In genomic region chr4:2411786-2412510, GRCh38 we compare ENCODE assay signal across 8 cellular contexts. TPM values are rescaled to one million over a fixed set of nuclear protein-coding genes. Genes with fewer than 3 reads are reported as not detected.
A peak's percentile ranks its signal among the peaks of the same experiment; 100 is the strongest.
DNase-seq lines count a peak whose midpoint lies in the region; ATAC-seq lines count a peak whose summit lies in the region.

No MANE protein-coding gene starts in this region.

- no peak overlapping the region for H4K91ac ChIP-seq in trophoblast cell (ENCODE audit: low read depth, low read length)

- POLR2A ChIA-PET in T-cell (lab: Charles Lee), result interaction anchor here in 1 of 2 donors (0.5 to 1.9 kb wide), 9 partner anchors 10 to 150 kb away, joined by 3 to 13 read pairs (median 5); partner anchors contain the start of genes FAM193A, MXD4 and RNF4

- no peak overlapping the region for H3K23ac ChIP-seq in trophoblast cell (ENCODE audit: low read length)

- ATAC-seq in GM21717 (IDR thresholded peaks at IDR 0.05; ENCODE audit: unreplicated experiment) (peak; percentile 29), T-cell (replicated peaks in 1 of 4) (no peak)
- ATAC-seq in effector memory CD8-positive, alpha-beta T cell (replicated peaks), result no peak
- ATAC-seq in stimulated activated naive B cell treated with anti-CD40 and anti-IgM and Interleukin-4, amounts not matched to agents 10 μg/mL and 1 μg/mL and 100 μg/mL, for 72 hours (replicated peaks), result peak; percentile 58 to 67

- H3K4me2 ChIP-seq in trophoblast cell (ENCODE audit: low read length), result no peak overlapping the region

- H3K4me1 ChIP-seq in trophoblast cell (ENCODE audit: control insufficient read depth in 1 of 2, insufficient read depth in 2 of 2, low read length in 2 of 2), result peaks cover 7 to 9% of the 10 kb centered on the region in 2 experiments

- DNase-seq in T-cell, result no peak
- DNase-seq in effector memory CD8-positive, alpha-beta T cell, result peak in 1 of 3 experiments; percentile 20
- DNase-seq in stimulated activated naive B cell treated with anti-CD40 and anti-IgM and Interleukin-4, amounts not matched to agents 10 μg/mL and 1 μg/mL and 100 μg/mL, for 72 hours, result peak; percentile 54
- no peak for DNase-seq in trophoblast cell
- DNase-seq in hepatic stellate cell (ENCODE audit: low spot score), result no peak
- no peak for DNase-seq in Kasumi-1 (lab: John Stamatoyannopoulos, UW)
- no peak for DNase-seq in DMS114 treated with DMSO at 0.1 percent for 48 hours (lab: John Stamatoyannopoulos, UW; ENCODE audit: unreplicated experiment)

- CTCF ChIA-PET in T-cell (lab: Charles Lee), result interaction anchor here in 1 of 2 donors (0.7 to 2.5 kb wide), 12 partner anchors 10 to 192 kb away, joined by 3 to 17 read pairs (median 4); partner anchors contain the start of genes HAUS3, POLN and RNF4

- no peak overlapping the region for H2BK5ac ChIP-seq in trophoblast cell (ENCODE audit: low read depth, low read length, poor library complexity)

- H2AK5ac ChIP-seq in trophoblast cell (ENCODE audit: low read length), result no peak overlapping the region

- no peaks in the 10 kb centered on the region for H3K79me2 ChIP-seq in trophoblast cell (ENCODE audit: control insufficient read depth, insufficient read depth, low read length, poor library complexity)

- H3K9ac ChIP-seq in trophoblast cell (ENCODE audit: low read length), result no peak overlapping the region

- no peaks in the 10 kb centered on the region for H3K36me3 Mint-ChIP-seq in T-cell
- peaks cover 68% of the 10 kb centered on the region for H3K36me3 Mint-ChIP-seq in effector memory CD8-positive, alpha-beta T cell (ENCODE audit: insufficient read depth)
- H3K36me3 Mint-ChIP-seq in stimulated activated naive B cell treated with anti-CD40 and anti-IgM and Interleukin-4, amounts not matched to agents 10 μg/mL and 1 μg/mL and 100 μg/mL, for 72 hours, result no peaks in the 10 kb centered on the region

- H2BK12ac ChIP-seq in trophoblast cell (ENCODE audit: low read length), result no peak overlapping the region

- no peak overlapping the region for H2BK120ac ChIP-seq in trophoblast cell (ENCODE audit: insufficient read depth, low read length, poor library complexity)

- H3K4me3 ChIP-seq in trophoblast cell (ENCODE audit: low read depth, low read length), result no peak overlapping the region

- no peak overlapping the region for H3K14ac ChIP-seq in trophoblast cell (ENCODE audit: low read length)

- H3K27me3 Mint-ChIP-seq in T-cell, result peaks cover 3 to 4% of the 10 kb centered on the region in 2 donors
- no peaks in the 10 kb centered on the region for H3K27me3 Mint-ChIP-seq in effector memory CD8-positive, alpha-beta T cell
- peaks cover 47 to 56% of the 10 kb centered on the region in 2 donors for H3K27me3 Mint-ChIP-seq in stimulated activated naive B cell treated with anti-CD40 and anti-IgM and Interleukin-4, amounts not matched to agents 10 μg/mL and 1 μg/mL and 100 μg/mL, for 72 hours

- no peak overlapping the region for H3K27ac ChIP-seq in trophoblast cell (ENCODE audit: low read depth, low read length)

- H3K9me3 ChIP-seq in trophoblast cell (ENCODE audit: insufficient read depth, low read depth, low read length), result peaks cover 5% of the 10 kb centered on the region

- no peak overlapping the region for H3K4ac ChIP-seq in trophoblast cell (ENCODE audit: low read depth, low read length)

- peak overlapping the region; percentile 69 to 85 (median 78) for H3K4me3 Mint-ChIP-seq in T-cell
- H3K4me3 Mint-ChIP-seq in effector memory CD8-positive, alpha-beta T cell, result peak overlapping the region; percentile 86
- peak overlapping the region; percentile 73 to 76 for H3K4me3 Mint-ChIP-seq in stimulated activated naive B cell treated with anti-CD40 and anti-IgM and Interleukin-4, amounts not matched to agents 10 μg/mL and 1 μg/mL and 100 μg/mL, for 72 hours

- no peak overlapping the region for H3K18ac ChIP-seq in trophoblast cell (ENCODE audit: low read length)

- H3K27ac Mint-ChIP-seq in T-cell, result peak overlapping the region; percentile 91 to 95
- peak overlapping the region; percentile 99 for H3K27ac Mint-ChIP-seq in effector memory CD8-positive, alpha-beta T cell
- H3K27ac Mint-ChIP-seq in stimulated activated naive B cell treated with anti-CD40 and anti-IgM and Interleukin-4, amounts not matched to agents 10 μg/mL and 1 μg/mL and 100 μg/mL, for 72 hours, result peak overlapping the region; percentile 92

- no peaks in the 10 kb centered on the region for H3K79me1 ChIP-seq in trophoblast cell (ENCODE audit: low read length)

- no peaks in the 10 kb centered on the region for H3K36me3 ChIP-seq in trophoblast cell (ENCODE audit: control insufficient read depth in 1 of 2, insufficient read depth in 2 of 2, low read length in 2 of 2)

- H4K8ac ChIP-seq in trophoblast cell (ENCODE audit: low read depth, low read length), result no peak overlapping the region

- H3K27me3 ChIP-seq in trophoblast cell (ENCODE audit: insufficient read depth, low read length), result peaks cover 16% of the 10 kb centered on the region

- WGBS in trophoblast cell (ENCODE audit: extremely low coverage, insufficient coverage, insufficient read length), result no CpG with 5 or more reads among the region's 14 CpGs

- H4K12ac ChIP-seq in trophoblast cell (ENCODE audit: low read depth, low read length), result no peak overlapping the region

- H2AFZ ChIP-seq in trophoblast cell (ENCODE audit: insufficient read depth, low read length, poor library complexity), result no peak overlapping the region

- H3K4me1 Mint-ChIP-seq in T-cell, result peaks cover 67 to 85% (median 78%) of the 10 kb centered on the region in 3 donors
- peaks cover 75 to 78% of the 10 kb centered on the region in 2 donors for H3K4me1 Mint-ChIP-seq in effector memory CD8-positive, alpha-beta T cell (ENCODE audit: low read depth in 2 of 2)
- peaks cover 20 to 58% of the 10 kb centered on the region in 2 donors for H3K4me1 Mint-ChIP-seq in stimulated activated naive B cell treated with anti-CD40 and anti-IgM and Interleukin-4, amounts not matched to agents 10 μg/mL and 1 μg/mL and 100 μg/mL, for 72 hours

- no peaks in the 10 kb centered on the region for H3K9me3 Mint-ChIP-seq in T-cell
- H3K9me3 Mint-ChIP-seq in effector memory CD8-positive, alpha-beta T cell, result no peaks in the 10 kb centered on the region
- H3K9me3 Mint-ChIP-seq in stimulated activated naive B cell treated with anti-CD40 and anti-IgM and Interleukin-4, amounts not matched to agents 10 μg/mL and 1 μg/mL and 100 μg/mL, for 72 hours, result no peaks in the 10 kb centered on the region

RNA-seq across cellular contexts. Expression of gene ZFYVE28, which starts 6.5 kb away (rescaled TPM):
- 10 to 100 TPM; 33.4 to 56.2 (median 45.4) TPM for total RNA-seq in T-cell
- 0.03 and 0.10 TPM in 2 replicates for polyA plus RNA-seq in trophoblast cell (2013)

RNA-seq across cellular contexts. Expression of gene CFAP99, which starts 6.8 kb away (rescaled TPM):
- under 1 TPM in 3 of 5 donors, not detected in 2; 0.09 to 0.20 (median 0.13) TPM for total RNA-seq in T-cell
- not detected in 2 replicates for polyA plus RNA-seq in trophoblast cell (2013)

RNA-seq across cellular contexts. Expression of gene RNF4, which starts 57.0 kb away (rescaled TPM):
- total RNA-seq in T-cell, result 100 to 1,000 TPM in 4 of 5 donors, 10 to 100 TPM in 1; 89.2 to 107 (median 104) TPM
- polyA plus RNA-seq in trophoblast cell (2013), result 42.2 and 43.1 TPM in 2 replicates

Comparison
In these comparisons a context has a peak if more than half of its experiments do, and no peak if none do; other contexts are left out.
1. ATAC-seq: peak in GM21717 (single experiment) and stimulated activated naive B cell treated with anti-CD40 and anti-IgM and Interleukin-4, amounts not matched to agents 10 μg/mL and 1 μg/mL and 100 μg/mL, for 72 hours (2 of 2); none in T-cell (0 of 4) and effector memory CD8-positive, alpha-beta T cell (single experiment).
2. Peak in every context shown above with its lines, with median percentiles within 50 percentile points of each other: H3K27ac Mint-ChIP-seq and H3K4me3 Mint-ChIP-seq.